In the genomic region with DNA sequence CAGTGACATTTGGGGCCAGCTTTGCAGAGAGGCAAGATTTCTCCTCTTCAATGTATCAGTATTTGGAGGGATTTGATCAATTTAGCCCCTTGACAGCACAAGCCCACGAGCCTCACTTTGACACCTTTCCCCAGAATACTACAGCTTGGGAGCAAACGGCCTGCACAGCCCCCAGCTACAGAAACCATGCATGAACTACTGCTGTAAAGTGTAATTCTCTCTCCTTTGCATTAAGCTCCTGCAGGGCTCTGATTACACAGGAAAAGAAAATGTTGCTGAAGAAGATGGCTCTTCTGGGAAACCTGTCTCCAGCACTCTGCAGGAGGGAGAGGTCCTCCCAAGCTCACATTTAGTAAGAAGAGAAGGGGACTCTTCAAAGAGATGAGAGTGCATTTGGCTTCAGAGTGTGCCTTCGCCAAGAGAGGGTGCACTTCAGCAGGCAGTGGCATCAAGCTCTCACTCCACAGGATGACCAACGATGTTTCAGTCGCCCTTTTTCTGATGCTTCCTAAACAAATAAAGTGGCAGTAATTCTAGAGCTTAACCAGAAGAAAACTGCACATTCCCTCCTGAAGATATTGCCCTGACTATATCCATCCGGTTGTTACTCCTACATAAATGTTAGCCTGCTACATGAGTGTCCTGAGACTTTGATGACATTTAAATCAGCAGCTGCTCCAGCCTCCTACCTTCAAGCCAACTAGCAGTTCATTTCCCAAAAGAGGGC, we compare ENCODE assay signal across 1 cellular context.
TF ChIP-seq lines count a peak whose summit lies in the region.

No MANE protein-coding gene starts in this region.

TF ChIP-seq in HepG2, 621 proteins besides CTCF, POLR2A, EP300 and RAD21 (continued from another document and continues in another):
- TF ChIP-seq, protein P1, sequence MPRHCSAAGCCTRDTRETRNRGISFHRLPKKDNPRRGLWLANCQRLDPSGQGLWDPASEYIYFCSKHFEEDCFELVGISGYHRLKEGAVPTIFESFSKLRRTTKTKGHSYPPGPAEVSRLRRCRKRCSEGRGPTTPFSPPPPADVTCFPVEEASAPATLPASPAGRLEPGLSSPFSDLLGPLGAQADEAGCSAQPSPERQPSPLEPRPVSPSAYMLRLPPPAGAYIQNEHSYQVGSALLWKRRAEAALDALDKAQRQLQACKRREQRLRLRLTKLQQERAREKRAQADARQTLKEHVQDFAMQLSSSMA (CRISPR knock-in tag; IDR thresholded peaks at IDR 0.05), result no peak
- TF ChIP-seq, protein P2, sequence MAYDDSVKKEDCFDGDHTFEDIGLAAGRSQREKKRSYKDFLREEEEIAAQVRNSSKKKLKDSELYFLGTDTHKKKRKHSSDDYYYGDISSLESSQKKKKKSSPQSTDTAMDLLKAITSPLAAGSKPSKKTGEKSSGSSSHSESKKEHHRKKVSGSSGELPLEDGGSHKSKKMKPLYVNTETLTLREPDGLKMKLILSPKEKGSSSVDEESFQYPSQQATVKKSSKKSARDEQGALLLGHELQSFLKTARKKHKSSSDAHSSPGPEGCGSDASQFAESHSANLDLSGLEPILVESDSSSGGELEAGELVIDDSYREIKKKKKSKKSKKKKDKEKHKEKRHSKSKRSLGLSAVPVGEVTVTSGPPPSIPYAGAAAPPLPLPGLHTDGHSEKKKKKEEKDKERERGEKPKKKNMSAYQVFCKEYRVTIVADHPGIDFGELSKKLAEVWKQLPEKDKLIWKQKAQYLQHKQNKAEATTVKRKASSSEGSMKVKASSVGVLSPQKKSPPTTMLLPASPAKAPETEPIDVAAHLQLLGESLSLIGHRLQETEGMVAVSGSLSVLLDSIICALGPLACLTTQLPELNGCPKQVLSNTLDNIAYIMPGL (CRISPR knock-in tag; IDR thresholded peaks at IDR 0.05; ENCODE audit: borderline replicate concordance in 1 of 2, low read depth in 1 of 2), result 0 out of 4 replicates have a peak, but pooled peaks have one; percentile 21 to 32
- no peak for TF ChIP-seq DNMT1 (CRISPR knock-in tag; IDR thresholded peaks at IDR 0.05)
- TF ChIP-seq SOX6 (IDR thresholded peaks at IDR 0.05), result no peak
- peak; percentile 33; the same call in 1 of the 2 replicates for TF ChIP-seq SOX6 (CRISPR knock-in tag; IDR thresholded peaks at IDR 0.05)
- TF ChIP-seq SATB2 (CRISPR knock-in tag; IDR thresholded peaks at IDR 0.05), result no peak
- TF ChIP-seq SRSF1 (optimal IDR thresholded peaks at IDR 0.05; ENCODE audit: low read depth, low read length), result no peak
- TF ChIP-seq HOXA5 (CRISPR knock-in tag; IDR thresholded peaks at IDR 0.05), result no peak
- TF ChIP-seq CAMTA2 (CRISPR knock-in tag; IDR thresholded peaks at IDR 0.05; ENCODE audit: borderline replicate concordance), result no peak
- TF ChIP-seq, protein P3, sequence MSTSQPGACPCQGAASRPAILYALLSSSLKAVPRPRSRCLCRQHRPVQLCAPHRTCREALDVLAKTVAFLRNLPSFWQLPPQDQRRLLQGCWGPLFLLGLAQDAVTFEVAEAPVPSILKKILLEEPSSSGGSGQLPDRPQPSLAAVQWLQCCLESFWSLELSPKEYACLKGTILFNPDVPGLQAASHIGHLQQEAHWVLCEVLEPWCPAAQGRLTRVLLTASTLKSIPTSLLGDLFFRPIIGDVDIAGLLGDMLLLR (CRISPR knock-in tag; IDR thresholded peaks at IDR 0.05), result no peak
- TF ChIP-seq, protein P4, sequence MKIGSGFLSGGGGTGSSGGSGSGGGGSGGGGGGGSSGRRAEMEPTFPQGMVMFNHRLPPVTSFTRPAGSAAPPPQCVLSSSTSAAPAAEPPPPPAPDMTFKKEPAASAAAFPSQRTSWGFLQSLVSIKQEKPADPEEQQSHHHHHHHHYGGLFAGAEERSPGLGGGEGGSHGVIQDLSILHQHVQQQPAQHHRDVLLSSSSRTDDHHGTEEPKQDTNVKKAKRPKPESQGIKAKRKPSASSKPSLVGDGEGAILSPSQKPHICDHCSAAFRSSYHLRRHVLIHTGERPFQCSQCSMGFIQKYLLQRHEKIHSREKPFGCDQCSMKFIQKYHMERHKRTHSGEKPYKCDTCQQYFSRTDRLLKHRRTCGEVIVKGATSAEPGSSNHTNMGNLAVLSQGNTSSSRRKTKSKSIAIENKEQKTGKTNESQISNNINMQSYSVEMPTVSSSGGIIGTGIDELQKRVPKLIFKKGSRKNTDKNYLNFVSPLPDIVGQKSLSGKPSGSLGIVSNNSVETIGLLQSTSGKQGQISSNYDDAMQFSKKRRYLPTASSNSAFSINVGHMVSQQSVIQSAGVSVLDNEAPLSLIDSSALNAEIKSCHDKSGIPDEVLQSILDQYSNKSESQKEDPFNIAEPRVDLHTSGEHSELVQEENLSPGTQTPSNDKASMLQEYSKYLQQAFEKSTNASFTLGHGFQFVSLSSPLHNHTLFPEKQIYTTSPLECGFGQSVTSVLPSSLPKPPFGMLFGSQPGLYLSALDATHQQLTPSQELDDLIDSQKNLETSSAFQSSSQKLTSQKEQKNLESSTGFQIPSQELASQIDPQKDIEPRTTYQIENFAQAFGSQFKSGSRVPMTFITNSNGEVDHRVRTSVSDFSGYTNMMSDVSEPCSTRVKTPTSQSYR (CRISPR knock-in tag; IDR thresholded peaks at IDR 0.05; ENCODE audit: borderline replicate concordance), result no peak
- TF ChIP-seq NR2F1 (CRISPR knock-in tag; IDR thresholded peaks at IDR 0.05), result no peak
- TF ChIP-seq, protein P5, sequence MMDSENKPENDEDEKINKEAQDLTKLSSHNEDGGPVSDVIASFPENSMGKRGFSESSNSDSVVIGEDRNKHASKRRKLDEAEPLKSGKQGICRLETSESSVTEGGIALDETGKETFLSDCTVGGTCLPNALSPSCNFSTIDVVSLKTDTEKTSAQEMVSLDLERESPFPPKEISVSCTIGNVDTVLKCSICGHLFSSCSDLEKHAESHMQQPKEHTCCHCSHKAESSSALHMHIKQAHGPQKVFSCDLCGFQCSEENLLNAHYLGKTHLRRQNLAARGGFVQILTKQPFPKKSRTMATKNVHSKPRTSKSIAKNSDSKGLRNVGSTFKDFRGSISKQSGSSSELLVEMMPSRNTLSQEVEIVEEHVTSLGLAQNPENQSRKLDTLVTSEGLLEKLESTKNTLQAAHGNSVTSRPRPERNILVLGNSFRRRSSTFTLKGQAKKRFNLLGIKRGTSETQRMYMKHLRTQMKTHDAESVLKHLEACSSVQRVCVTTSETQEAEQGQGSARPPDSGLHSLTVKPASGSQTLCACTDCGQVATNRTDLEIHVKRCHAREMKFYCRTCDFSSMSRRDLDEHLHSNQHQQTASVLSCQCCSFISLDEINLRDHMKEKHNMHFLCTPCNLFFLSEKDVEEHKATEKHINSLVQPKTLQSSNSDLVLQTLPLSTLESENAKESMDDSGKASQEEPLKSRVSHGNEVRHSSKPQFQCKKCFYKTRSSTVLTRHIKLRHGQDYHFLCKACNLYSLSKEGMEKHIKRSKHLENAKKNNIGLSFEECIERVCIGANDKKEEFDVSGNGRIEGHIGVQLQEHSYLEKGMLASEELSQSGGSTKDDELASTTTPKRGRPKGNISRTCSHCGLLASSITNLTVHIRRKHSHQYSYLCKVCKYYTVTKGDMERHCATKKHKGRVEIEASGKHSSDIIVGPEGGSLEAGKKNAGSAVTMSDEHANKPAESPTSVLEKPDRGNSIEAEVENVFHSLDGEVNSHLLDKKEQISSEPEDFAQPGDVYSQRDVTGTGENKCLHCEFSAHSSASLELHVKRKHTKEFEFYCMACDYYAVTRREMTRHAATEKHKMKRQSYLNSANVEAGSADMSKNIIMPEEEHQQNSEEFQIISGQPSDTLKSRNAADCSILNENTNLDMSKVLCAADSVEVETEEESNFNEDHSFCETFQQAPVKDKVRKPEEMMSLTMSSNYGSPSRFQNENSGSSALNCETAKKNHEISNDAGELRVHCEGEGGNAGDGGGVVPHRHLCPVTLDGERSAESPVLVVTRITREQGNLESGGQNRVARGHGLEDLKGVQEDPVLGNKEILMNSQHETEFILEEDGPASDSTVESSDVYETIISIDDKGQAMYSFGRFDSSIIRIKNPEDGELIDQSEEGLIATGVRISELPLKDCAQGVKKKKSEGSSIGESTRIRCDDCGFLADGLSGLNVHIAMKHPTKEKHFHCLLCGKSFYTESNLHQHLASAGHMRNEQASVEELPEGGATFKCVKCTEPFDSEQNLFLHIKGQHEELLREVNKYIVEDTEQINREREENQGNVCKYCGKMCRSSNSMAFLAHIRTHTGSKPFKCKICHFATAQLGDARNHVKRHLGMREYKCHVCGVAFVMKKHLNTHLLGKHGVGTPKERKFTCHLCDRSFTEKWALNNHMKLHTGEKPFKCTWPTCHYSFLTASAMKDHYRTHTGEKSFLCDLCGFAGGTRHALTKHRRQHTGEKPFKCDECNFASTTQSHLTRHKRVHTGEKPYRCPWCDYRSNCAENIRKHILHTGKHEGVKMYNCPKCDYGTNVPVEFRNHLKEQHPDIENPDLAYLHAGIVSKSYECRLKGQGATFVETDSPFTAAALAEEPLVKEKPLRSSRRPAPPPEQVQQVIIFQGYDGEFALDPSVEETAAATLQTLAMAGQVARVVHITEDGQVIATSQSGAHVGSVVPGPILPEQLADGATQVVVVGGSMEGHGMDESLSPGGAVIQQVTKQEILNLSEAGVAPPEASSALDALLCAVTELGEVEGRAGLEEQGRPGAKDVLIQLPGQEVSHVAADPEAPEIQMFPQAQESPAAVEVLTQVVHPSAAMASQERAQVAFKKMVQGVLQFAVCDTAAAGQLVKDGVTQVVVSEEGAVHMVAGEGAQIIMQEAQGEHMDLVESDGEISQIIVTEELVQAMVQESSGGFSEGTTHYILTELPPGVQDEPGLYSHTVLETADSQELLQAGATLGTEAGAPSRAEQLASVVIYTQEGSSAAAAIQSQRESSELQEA (CRISPR knock-in tag; IDR thresholded peaks at IDR 0.05; ENCODE audit: not compliant biosample characterization), result no peak
- TF ChIP-seq CEBPB (IDR thresholded peaks at IDR 0.05; ENCODE audit: borderline replicate concordance, low read depth, low read length), result no peak
- peak; percentile 46 for TF ChIP-seq ZMYM4 (CRISPR knock-in tag; IDR thresholded peaks at IDR 0.05)
- no peak for TF ChIP-seq ZNF607 (CRISPR knock-in tag; IDR thresholded peaks at IDR 0.05; ENCODE audit: borderline replicate concordance)
- TF ChIP-seq, protein P6, sequence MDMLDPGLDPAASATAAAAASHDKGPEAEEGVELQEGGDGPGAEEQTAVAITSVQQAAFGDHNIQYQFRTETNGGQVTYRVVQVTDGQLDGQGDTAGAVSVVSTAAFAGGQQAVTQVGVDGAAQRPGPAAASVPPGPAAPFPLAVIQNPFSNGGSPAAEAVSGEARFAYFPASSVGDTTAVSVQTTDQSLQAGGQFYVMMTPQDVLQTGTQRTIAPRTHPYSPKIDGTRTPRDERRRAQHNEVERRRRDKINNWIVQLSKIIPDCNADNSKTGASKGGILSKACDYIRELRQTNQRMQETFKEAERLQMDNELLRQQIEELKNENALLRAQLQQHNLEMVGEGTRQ (IDR thresholded peaks at IDR 0.05; ENCODE audit: low read depth, low read length), result no peak
- TF ChIP-seq, protein P6 (CRISPR knock-in tag; IDR thresholded peaks at IDR 0.05; ENCODE audit: borderline replicate concordance), result no peak
- no peak for TF ChIP-seq CCAR2 (optimal IDR thresholded peaks at IDR 0.05; ENCODE audit: low read depth, low read length)
- TF ChIP-seq, protein P7, sequence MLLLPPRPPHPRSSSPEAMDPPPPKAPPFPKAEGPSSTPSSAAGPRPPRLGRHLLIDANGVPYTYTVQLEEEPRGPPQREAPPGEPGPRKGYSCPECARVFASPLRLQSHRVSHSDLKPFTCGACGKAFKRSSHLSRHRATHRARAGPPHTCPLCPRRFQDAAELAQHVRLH (CRISPR knock-in tag; IDR thresholded peaks at IDR 0.05; ENCODE audit: borderline replicate concordance, low read depth), result 0 out of 2 replicates have a peak, but pooled peaks have one; percentile 20
- no peak for TF ChIP-seq CHD2 (IDR thresholded peaks at IDR 0.05; ENCODE audit: low read depth, low read length)
- TF ChIP-seq NFYB (CRISPR knock-in tag; IDR thresholded peaks at IDR 0.05), result no peak
- no peak for TF ChIP-seq GTF2F1 (IDR thresholded peaks at IDR 0.05; ENCODE audit: low read length)
- TF ChIP-seq, protein P8, sequence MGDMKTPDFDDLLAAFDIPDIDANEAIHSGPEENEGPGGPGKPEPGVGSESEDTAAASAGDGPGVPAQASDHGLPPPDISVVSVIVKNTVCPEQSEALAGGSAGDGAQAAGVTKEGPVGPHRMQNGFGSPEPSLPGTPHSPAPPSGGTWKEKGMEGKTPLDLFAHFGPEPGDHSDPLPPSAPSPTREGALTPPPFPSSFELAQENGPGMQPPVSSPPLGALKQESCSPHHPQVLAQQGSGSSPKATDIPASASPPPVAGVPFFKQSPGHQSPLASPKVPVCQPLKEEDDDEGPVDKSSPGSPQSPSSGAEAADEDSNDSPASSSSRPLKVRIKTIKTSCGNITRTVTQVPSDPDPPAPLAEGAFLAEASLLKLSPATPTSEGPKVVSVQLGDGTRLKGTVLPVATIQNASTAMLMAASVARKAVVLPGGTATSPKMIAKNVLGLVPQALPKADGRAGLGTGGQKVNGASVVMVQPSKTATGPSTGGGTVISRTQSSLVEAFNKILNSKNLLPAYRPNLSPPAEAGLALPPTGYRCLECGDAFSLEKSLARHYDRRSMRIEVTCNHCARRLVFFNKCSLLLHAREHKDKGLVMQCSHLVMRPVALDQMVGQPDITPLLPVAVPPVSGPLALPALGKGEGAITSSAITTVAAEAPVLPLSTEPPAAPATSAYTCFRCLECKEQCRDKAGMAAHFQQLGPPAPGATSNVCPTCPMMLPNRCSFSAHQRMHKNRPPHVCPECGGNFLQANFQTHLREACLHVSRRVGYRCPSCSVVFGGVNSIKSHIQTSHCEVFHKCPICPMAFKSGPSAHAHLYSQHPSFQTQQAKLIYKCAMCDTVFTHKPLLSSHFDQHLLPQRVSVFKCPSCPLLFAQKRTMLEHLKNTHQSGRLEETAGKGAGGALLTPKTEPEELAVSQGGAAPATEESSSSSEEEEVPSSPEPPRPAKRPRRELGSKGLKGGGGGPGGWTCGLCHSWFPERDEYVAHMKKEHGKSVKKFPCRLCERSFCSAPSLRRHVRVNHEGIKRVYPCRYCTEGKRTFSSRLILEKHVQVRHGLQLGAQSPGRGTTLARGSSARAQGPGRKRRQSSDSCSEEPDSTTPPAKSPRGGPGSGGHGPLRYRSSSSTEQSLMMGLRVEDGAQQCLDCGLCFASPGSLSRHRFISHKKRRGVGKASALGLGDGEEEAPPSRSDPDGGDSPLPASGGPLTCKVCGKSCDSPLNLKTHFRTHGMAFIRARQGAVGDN (CRISPR knock-in tag; IDR thresholded peaks at IDR 0.05), result no peak
- no peak for TF ChIP-seq ZKSCAN5 (CRISPR knock-in tag; IDR thresholded peaks at IDR 0.05)
- TF ChIP-seq SP2 (CRISPR knock-in tag; IDR thresholded peaks at IDR 0.05), result no peak
- TF ChIP-seq PHB2 (IDR thresholded peaks at IDR 0.05; ENCODE audit: partially characterized antibody), result no peak
- TF ChIP-seq FOXA3 (CRISPR knock-in tag; IDR thresholded peaks at IDR 0.05), result peak; percentile 20; the same call in 1 of the 2 replicates
